30 cellular contexts compared by ENCODE assay signal in genomic region chr1:205152505-205152904, GRCh38.
"Had no signal": no experiment of that assay in that cellular context is flagged by ENCODE, and none has a peak within 500 bp of the region (broad histone marks: within the 10 kb centered on the region; RNA-seq: fewer than 3 reads in every experiment).

No MANE protein-coding gene starts in this region.

- H3K27ac Mint-ChIP-seq: natural killer cell; nephron; neural progenitor cell; progenitor cell of endocrine pancreas; stimulated activated memory B cell treated with anti-CD40 and anti-IgM and Interleukin-4, amounts not matched to agents 10 μg/mL and 1 μg/mL and 100 μg/mL, for 72 hours; stimulated activated naive CD8-positive, alpha-beta T cell treated with anti-CD3 and anti-CD28 coated beads, Interleukin-15, Interleukin-2, amounts not matched to agents 100 ng/mL and 50 ng/mL, for 24 hours had no signal

- H3K4me1 ChIP-seq: parathyroid adenoma, psoas muscle, spleen, stomach, tibial nerve, upper lobe of left lung, vagina had no signal

- H2AFZ ChIP-seq: neural progenitor cell, parathyroid adenoma had no signal

- H3K9me3 Mint-ChIP-seq: natural killer cell had no signal

- H3K4me3 ChIP-seq: neural progenitor cell, ovary, psoas muscle, skin epidermis, smooth muscle cell, spleen, stomach, thoracic aorta, thyroid gland, tibial nerve, upper lobe of left lung, vagina had no signal

- H3K36me3 ChIP-seq: ovary had no signal

- H3K4me2 ChIP-seq: neural progenitor cell, smooth muscle cell had no signal

- H3K27ac ChIP-seq: neural progenitor cell, ovary, parathyroid adenoma, psoas muscle, skin epidermis, spleen, stomach, thoracic aorta, thyroid gland, tibial nerve, upper lobe of left lung, vagina had no signal

- H3K27me3 Mint-ChIP-seq: progenitor cell of endocrine pancreas; stimulated activated memory B cell treated with anti-CD40 and anti-IgM and Interleukin-4, amounts not matched to agents 10 μg/mL and 1 μg/mL and 100 μg/mL, for 72 hours; stimulated activated naive CD8-positive, alpha-beta T cell treated with anti-CD3 and anti-CD28 coated beads, Interleukin-15, Interleukin-2, amounts not matched to agents 100 ng/mL and 50 ng/mL, for 24 hours had no signal

- FAIRE-seq: urothelium cell line had no signal

- H3K9ac ChIP-seq: neural progenitor cell, parathyroid adenoma had no signal

- H3K4me1 Mint-ChIP-seq: natural killer cell; nephron; stimulated activated memory B cell treated with anti-CD40 and anti-IgM and Interleukin-4, amounts not matched to agents 10 μg/mL and 1 μg/mL and 100 μg/mL, for 72 hours had no signal

- DNase-seq: natural killer cell; occipital lobe; ovary; posterior cingulate gyrus; psoas muscle; right cardiac atrium; spleen; stimulated activated CD4-positive, alpha-beta T cell treated with anti-CD3 and anti-CD28 coated beads, Interleukin-12 subunit alpha, Interleukin-12 subunit beta, amount 100 ng/mL, for 4 hours; stimulated activated CD4-positive, alpha-beta T cell treated with anti-CD3 and anti-CD28 coated beads, Interleukin-1b, Interleukin-23, amount 100 ng/mL, for 48 hours; stimulated activated CD4-positive, alpha-beta T cell treated with anti-CD3 and anti-CD28 coated beads, Interleukin-4, amount 100 ng/mL, for 1 hour; stimulated activated CD4-positive, alpha-beta T cell treated with anti-CD3 and anti-CD28 coated beads, Interleukin-4, amount 100 ng/mL, for 4 hours; stimulated activated CD8-positive, alpha-beta memory T cell treated with anti-CD3 and anti-CD28 coated beads, Interleukin-4, amount 100 ng/mL, for 48 hours; stimulated activated naive CD4-positive, alpha-beta T cell treated with Interleukin-2 at 50 U/mL for 16 hours; stomach; thyroid gland; trophoblast cell; upper lobe of left lung had no signal

- H3K27me3 ChIP-seq: neural progenitor cell, ovary, spleen, stomach, thyroid gland, tibial nerve, upper lobe of left lung, vagina had no signal

- H3K4me3 Mint-ChIP-seq: natural killer cell; nephron; neural progenitor cell; stimulated activated memory B cell treated with anti-CD40 and anti-IgM and Interleukin-4, amounts not matched to agents 10 μg/mL and 1 μg/mL and 100 μg/mL, for 72 hours; stimulated activated naive CD8-positive, alpha-beta T cell treated with anti-CD3 and anti-CD28 coated beads, Interleukin-15, Interleukin-2, amounts not matched to agents 100 ng/mL and 50 ng/mL, for 24 hours had no signal

- H3K79me2 ChIP-seq: parathyroid adenoma had no signal

- H3K9me3 ChIP-seq: psoas muscle, thoracic aorta, thyroid gland, vagina had no signal

- ATAC-seq: natural killer cell; psoas muscle; right cardiac atrium; sciatic nerve; stimulated activated memory B cell treated with anti-CD40 and anti-IgM and Interleukin-4, amounts not matched to agents 10 μg/mL and 1 μg/mL and 100 μg/mL, for 72 hours had no signal
